In the genomic region with DNA sequence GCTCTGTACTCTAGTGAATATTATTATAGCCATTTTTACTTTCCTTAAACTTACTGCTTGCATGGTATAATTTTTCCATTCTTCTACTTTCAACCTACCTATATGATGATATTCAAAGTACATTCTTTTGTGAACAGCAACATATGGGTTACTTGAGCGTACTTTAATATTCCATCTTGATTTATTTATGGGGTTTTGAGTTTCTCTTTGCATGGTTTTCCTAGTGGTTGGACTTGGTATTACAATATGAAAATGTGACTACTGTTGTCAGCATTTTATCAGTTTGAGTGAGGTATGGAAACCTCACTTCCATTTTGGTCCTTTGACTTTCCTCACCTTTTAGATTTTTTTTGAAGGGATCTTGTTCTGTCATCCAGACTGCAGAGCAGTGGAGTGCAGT, we compare ENCODE assay signal across 17 cellular contexts. TPM values are rescaled to one million over a fixed set of nuclear protein-coding genes. Genes with fewer than 3 reads are reported as not detected.
A peak's percentile ranks its signal among the peaks of the same experiment; 100 is the strongest.
DNase-seq lines count a peak whose midpoint lies in the region; ATAC-seq, FAIRE-seq and TF ChIP-seq lines count a peak whose summit lies in the region.
"Had no signal": no experiment of that assay in that cellular context is flagged by ENCODE, and none has a peak within 500 bp of the region (broad histone marks: within the 10 kb centered on the region; RNA-seq: fewer than 3 reads in every experiment).

No MANE protein-coding gene starts in this region.

- peaks cover 0 to 3% of the 10 kb centered on the region in 2 experiments; a peak in 1 of 4 replicates for H3K27me3 ChIP-seq in GM12878 (replicated peaks in 1 of 2; ENCODE audit: control insufficient read depth in 2 of 2, insufficient read depth in 2 of 2, low read length in 1 of 2)

- H3K9me3 Mint-ChIP-seq in Calu3 (ENCODE audit: low read depth, unreplicated experiment), result no peaks in the 10 kb centered on the region

- intact Hi-C loops in Calu3 (cut with micrococcal nuclease; ENCODE audit: unreplicated experiment), result no loop called here
- intact Hi-C loops in GM12878 (cut with micrococcal nuclease; ENCODE audit: unreplicated experiment), result no loop called here

- WGBS in GM12878 (ENCODE audit: insufficient coverage, insufficient replicate concordance, low lambda C conversion rate, missing lambda C conversion rate), result 89% methylated on average over 1 of the region's 1 CpG

- H3K36me3 ChIP-seq in GM12878 (ENCODE audit: control insufficient read depth in 2 of 2, insufficient read depth in 2 of 2, low read length in 1 of 2), result no peaks in the 10 kb centered on the region

- no peaks in the 10 kb centered on the region for H3K4me1 ChIP-seq in GM12878 (ENCODE audit: control insufficient read depth, insufficient read depth, low read length)

- H3K4me1 Mint-ChIP-seq in Calu3 (ENCODE audit: low read depth, unreplicated experiment), result no peaks in the 10 kb centered on the region
- H3K4me1 Mint-ChIP-seq: activated CD8-positive, alpha-beta memory T cell treated with anti-CD3 and anti-CD28 coated beads, Interleukin-2, amount 10 ng/mL, durations not matched to agents 7 days and 5 days; immature natural killer cell had no signal

- no peak for FAIRE-seq in GM12878 (lab: Jason Lieb, UNC)
- FAIRE-seq: GM18507 had no signal

- in situ Hi-C loops in GM12878 (cut with MboI), result no loop called here

- H3K79me2 ChIP-seq in GM12878 (ENCODE audit: control insufficient read depth, insufficient read depth, low read length), result no peaks in the 10 kb centered on the region

- RAD21 ChIA-PET in GM12878 (lab: Charles Lee; ENCODE audit: unreplicated experiment), result no interaction called here

- H3K36me3 Mint-ChIP-seq in Calu3 (ENCODE audit: insufficient read depth, unreplicated experiment), result no peaks in the 10 kb centered on the region
- H3K36me3 Mint-ChIP-seq: activated CD8-positive, alpha-beta memory T cell treated with anti-CD3 and anti-CD28 coated beads, Interleukin-2, amount 10 ng/mL, durations not matched to agents 7 days and 5 days; immature natural killer cell had no signal

- H3K27me3 Mint-ChIP-seq in Calu3 (ENCODE audit: unreplicated experiment), result peaks cover 21% of the 10 kb centered on the region

- H3K4me3 Mint-ChIP-seq in Calu3 (ENCODE audit: low read depth, unreplicated experiment), result no peak overlapping the region
- H3K4me3 Mint-ChIP-seq: activated CD8-positive, alpha-beta memory T cell treated with anti-CD3 and anti-CD28 coated beads, Interleukin-2, amount 10 ng/mL, durations not matched to agents 7 days and 5 days; immature natural killer cell had no signal

- TF ChIP-seq CTCF in Calu3 (IDR thresholded peaks at IDR 0.05; ENCODE audit: unreplicated experiment) (peak; percentile 26), GM12878 (IDR thresholded peaks at IDR 0.05 in 2 of 3, conservative IDR thresholded peaks at IDR 0.05 in 1 of 3; ENCODE audit: control insufficient read depth in 2 of 3, extremely low read depth in 1 of 3, insufficient read depth in 1 of 3, low read depth in 3 of 3, low read length in 3 of 3) (peak in 2 of 3 experiments; percentile 13 to 32; a peak in 2 of 6 replicates)

- SMC1A ChIA-PET in GM12878 (lab: Charles Lee; ENCODE audit: uncharacterized antibody, unreplicated experiment), result interaction anchor here (1.0 to 1.1 kb wide), 2 partner anchors 22 to 139 kb away, joined by 3 read pairs; no protein-coding TSS in a partner anchor

- no peak for TF ChIP-seq RAD21 in GM12878 (IDR thresholded peaks at IDR 0.05; ENCODE audit: insufficient read depth, low read depth, low read length)

- H3K4me2 ChIP-seq in GM12878 (ENCODE audit: control insufficient read depth, insufficient read depth), result no peak overlapping the region

- H3K4me3 ChIP-seq in GM12878, result no peak overlapping the region

- no peak for TF ChIP-seq EP300 in GM12878 (IDR thresholded peaks at IDR 0.05; ENCODE audit: borderline replicate concordance in 1 of 2, control insufficient read depth in 1 of 2, low read depth in 2 of 2, low read length in 2 of 2)

- TF ChIP-seq POLR2A in GM12878 (IDR thresholded peaks at IDR 0.05; ENCODE audit: low read depth, low read length), result no peak

- ATAC-seq in GM12878 (no peak), GM21367 (IDR thresholded peaks at IDR 0.05; ENCODE audit: unreplicated experiment) (no peak)
- ATAC-seq: activated CD8-positive, alpha-beta memory T cell treated with anti-CD3 and anti-CD28 coated beads, Interleukin-2, amount 10 ng/mL, durations not matched to agents 7 days and 5 days; Panc1 had no signal

- H3K9ac ChIP-seq in GM12878 (ENCODE audit: control insufficient read depth, insufficient read depth, low read length), result no peak overlapping the region

- POLR2A ChIA-PET in GM12878 (lab: Charles Lee), result no interaction called here

- no peak overlapping the region for H3K27ac ChIP-seq in GM12878 (ENCODE audit: control insufficient read depth, insufficient read depth)

- no peak overlapping the region for H3K27ac Mint-ChIP-seq in Calu3 (ENCODE audit: unreplicated experiment)
- H3K27ac Mint-ChIP-seq: activated CD8-positive, alpha-beta memory T cell treated with anti-CD3 and anti-CD28 coated beads, Interleukin-2, amount 10 ng/mL, durations not matched to agents 7 days and 5 days; immature natural killer cell had no signal

- CTCF ChIA-PET in Calu3 (lab: Charles Lee) (no interaction called here), GM12878 (lab: Yijun Ruan, JAX) (interaction anchor here (0.8 kb wide), 1 partner anchor 10 kb away, joined by 3 read pairs; no protein-coding TSS in a partner anchor)

- H3K9me3 ChIP-seq in GM12878 (replicated peaks; ENCODE audit: control insufficient read depth, insufficient read depth, low read length), result no peaks in the 10 kb centered on the region

- H2AFZ ChIP-seq in GM12878 (ENCODE audit: control insufficient read depth, low read depth, low read length), result no peak overlapping the region

- DNase-seq in Calu3 (no peak), HT-29 (ENCODE audit: low spot score) (peak; percentile 30), GM12878 (ENCODE audit: low read depth, low spot score) (no peak), lung microvascular endothelial cell (ENCODE audit: low read depth in 2 of 2) (peak; percentile 1 to 15), ureter (ENCODE audit: low spot score) (no peak), amniotic stem cell (lab: John Stamatoyannopoulos, UW) (no peak), SW 1271 (lab: John Stamatoyannopoulos, UW) (no peak)
- DNase-seq: activated CD8-positive, alpha-beta memory T cell treated with anti-CD3 and anti-CD28 coated beads, Interleukin-2, amount 10 ng/mL, durations not matched to agents 7 days and 5 days; amygdala; COR-L47; immature natural killer cell; NCI-H146; T1000 had no signal

- BruUV-seq in Calu3 (replicated peaks; lab: Mats Ljungman, UMichigan) (no TSS peak), GM12878 (replicated peaks; lab: Mats Ljungman, UMichigan) (no TSS peak)

- H4K20me1 ChIP-seq in GM12878 (ENCODE audit: control insufficient read depth, insufficient read depth), result no peaks in the 10 kb centered on the region

TF ChIP-seq in GM12878, 131 proteins besides CTCF, POLR2A, EP300 and RAD21 (continues in another document):
- TF ChIP-seq CBX5 (IDR thresholded peaks at IDR 0.05; ENCODE audit: low read depth), result no peak
- no peak for TF ChIP-seq MEF2B (IDR thresholded peaks at IDR 0.05; ENCODE audit: partially characterized antibody, poor library complexity, severe bottlenecking)
- no peak for TF ChIP-seq NR2F1 (conservative IDR thresholded peaks at IDR 0.05)
- TF ChIP-seq, protein P1, sequence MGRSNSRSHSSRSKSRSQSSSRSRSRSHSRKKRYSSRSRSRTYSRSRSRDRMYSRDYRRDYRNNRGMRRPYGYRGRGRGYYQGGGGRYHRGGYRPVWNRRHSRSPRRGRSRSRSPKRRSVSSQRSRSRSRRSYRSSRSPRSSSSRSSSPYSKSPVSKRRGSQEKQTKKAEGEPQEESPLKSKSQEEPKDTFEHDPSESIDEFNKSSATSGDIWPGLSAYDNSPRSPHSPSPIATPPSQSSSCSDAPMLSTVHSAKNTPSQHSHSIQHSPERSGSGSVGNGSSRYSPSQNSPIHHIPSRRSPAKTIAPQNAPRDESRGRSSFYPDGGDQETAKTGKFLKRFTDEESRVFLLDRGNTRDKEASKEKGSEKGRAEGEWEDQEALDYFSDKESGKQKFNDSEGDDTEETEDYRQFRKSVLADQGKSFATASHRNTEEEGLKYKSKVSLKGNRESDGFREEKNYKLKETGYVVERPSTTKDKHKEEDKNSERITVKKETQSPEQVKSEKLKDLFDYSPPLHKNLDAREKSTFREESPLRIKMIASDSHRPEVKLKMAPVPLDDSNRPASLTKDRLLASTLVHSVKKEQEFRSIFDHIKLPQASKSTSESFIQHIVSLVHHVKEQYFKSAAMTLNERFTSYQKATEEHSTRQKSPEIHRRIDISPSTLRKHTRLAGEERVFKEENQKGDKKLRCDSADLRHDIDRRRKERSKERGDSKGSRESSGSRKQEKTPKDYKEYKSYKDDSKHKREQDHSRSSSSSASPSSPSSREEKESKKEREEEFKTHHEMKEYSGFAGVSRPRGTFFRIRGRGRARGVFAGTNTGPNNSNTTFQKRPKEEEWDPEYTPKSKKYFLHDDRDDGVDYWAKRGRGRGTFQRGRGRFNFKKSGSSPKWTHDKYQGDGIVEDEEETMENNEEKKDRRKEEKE (IDR thresholded peaks at IDR 0.05), result no peak
- TF ChIP-seq JUNB (IDR thresholded peaks at IDR 0.05), result no peak
- no peak for TF ChIP-seq CREB1 (IDR thresholded peaks at IDR 0.05; ENCODE audit: low read depth)
- no peak for TF ChIP-seq SMAD1 (IDR thresholded peaks at IDR 0.05; ENCODE audit: low read depth, partially characterized antibody)
- no peak for TF ChIP-seq SIN3A (IDR thresholded peaks at IDR 0.05; ENCODE audit: low read depth, low read length)
- no peak for TF ChIP-seq HDAC2 (IDR thresholded peaks at IDR 0.05)

RNA-seq across cellular contexts. Expression of a gene that starts 35.9 kb away (rescaled TPM):
- total RNA-seq in Calu3 (2022) (not detected in 2 replicates), GM12878 (2014; rRNA removed) (not detected in 2 replicates), GM12878 (2014; rRNA removed; fragmentation: Illumina TruSeq; extraction: Trizol) (not detected in 2 replicates), GM12878 (2021) (not detected in 2 replicates), lung microvascular endothelial cell (under 0.01 TPM in 1 of 2 replicates, not detected in the other), ureter (1.0 TPM)
- total RNA-seq in HT-29 (2014; rRNA removed; shearing (Covaris generic)), result not detected in 2 replicates
- not detected in 2 replicates for total RNA-seq in GM12878 (2013; cell fraction: nucleolus; rRNA removed)
- not detected for polyA plus RNA-seq in GM12878 (2011; ENCODE audit: low read depth)
- polyA plus RNA-seq in GM12878 (2011; rRNA removed) (not detected in 2 replicates), GM12878 (2014; fragmentation: Illumina TruSeq; extraction: Trizol) (not detected in 2 replicates), GM12878 (2014; fragmentation: Nextera tagmentation; extraction: Ambion mirVana) (not detected), GM12878 (2014; rRNA removed) (not detected in 2 replicates), GM12878 (2016; fragmentation: Nextera tagmentation; extraction: Ambion mirVana) (not detected)
- polyA plus RNA-seq in GM12878 (2011; cell fraction: cytosol; rRNA removed), result not detected in 2 replicates
- polyA plus RNA-seq in GM12878 (2011; cell fraction: nucleus; rRNA removed), result not detected in 2 replicates
- not detected in 2 replicates for polyA plus RNA-seq in GM12878 (2012)
- under 0.01 TPM in 1 of 2 replicates, not detected in the other for polyA minus RNA-seq in GM12878 (2011; rRNA and poly(A)+ RNA removed)
- polyA minus RNA-seq in GM12878 (2011; cell fraction: cytosol; rRNA and poly(A)+ RNA removed), result not detected in 2 replicates
- polyA minus RNA-seq in GM12878 (2011; cell fraction: nucleus; rRNA and poly(A)+ RNA removed), result not detected in 2 replicates
- total RNA-seq: activated CD8-positive, alpha-beta memory T cell treated with anti-CD3 and anti-CD28 coated beads, Interleukin-2, amount 10 ng/mL, durations not matched to agents 7 days and 5 days had no signal
- polyA plus RNA-seq: immature natural killer cell, neural cell had no signal

Comparison
In these comparisons a context has a peak if more than half of its experiments do, and no peak if none do; other contexts are left out.
1. DNase-seq: peak in HT-29 (single experiment) and lung microvascular endothelial cell (2 of 2); none in Calu3 (single experiment), GM12878 (single experiment), ureter (single experiment), amniotic stem cell (single experiment) and SW 1271 (0 of 2).